In genomic region chr21:32477424-32477745, GRCh38 we compare ENCODE assay signal across 20 cellular contexts.
"Had no signal": no experiment of that assay in that cellular context is flagged by ENCODE, and none has a peak within 500 bp of the region (broad histone marks: within the 10 kb centered on the region; RNA-seq: fewer than 3 reads in every experiment).

No MANE protein-coding gene starts in this region.

- H3K27ac ChIP-seq: dorsolateral prefrontal cortex, gastrocnemius medialis, thoracic aorta, upper lobe of left lung had no signal

- ATAC-seq: activated CD4-positive, CD25-positive, alpha-beta regulatory T cell treated with anti-CD3 and anti-CD28 coated beads, Interleukin-2, amount 50 U/mL, for 24 hours; effector memory CD8-positive, alpha-beta T cell; gastrocnemius medialis; left cardiac atrium; mucosa of descending colon had no signal

- H3K27ac Mint-ChIP-seq: activated CD4-positive, alpha-beta T cell treated with anti-CD3 and anti-CD28 coated beads, Interleukin-2, amount 10 ng/mL, durations not matched to agents 7 days and 5 days; activated CD8-positive, alpha-beta T cell treated with anti-CD3 and anti-CD28 coated beads, Interleukin-2, amount 10 ng/mL, durations not matched to agents 7 days and 5 days; activated naive CD8-positive, alpha-beta T cell treated with anti-CD3 and anti-CD28 coated beads for 36 hours; activated T-helper 1 cell treated with anti-CD3 and anti-CD28 coated beads, Interleukin-12 subunit alpha, Interleukin-12 subunit beta, Interleukin-2, Interleukin-4 antibody, amounts not matched to agents 30 ng/mL and 10 ng/mL and 1 ng/mL, durations not matched to agents 14 hours and 24 hours and 36 hours; memory B cell; nephron progenitor cell; progenitor cell of endocrine pancreas had no signal

- H3K27me3 ChIP-seq: dorsolateral prefrontal cortex, esophagus muscularis mucosa, gastrocnemius medialis, upper lobe of left lung had no signal

- H3K36me3 Mint-ChIP-seq: memory B cell had no signal

- H3K4me1 ChIP-seq: gastrocnemius medialis had no signal

- H3K9me3 ChIP-seq: esophagus muscularis mucosa, gastrocnemius medialis, mucosa of descending colon, thoracic aorta, upper lobe of left lung had no signal

- H3K4me3 Mint-ChIP-seq: activated CD4-positive, alpha-beta T cell treated with anti-CD3 and anti-CD28 coated beads, Interleukin-2, amount 10 ng/mL, durations not matched to agents 7 days and 5 days; activated CD8-positive, alpha-beta T cell treated with anti-CD3 and anti-CD28 coated beads, Interleukin-2, amount 10 ng/mL, durations not matched to agents 7 days and 5 days; activated naive CD8-positive, alpha-beta T cell treated with anti-CD3 and anti-CD28 coated beads for 36 hours; activated T-helper 1 cell treated with anti-CD3 and anti-CD28 coated beads, Interleukin-12 subunit alpha, Interleukin-12 subunit beta, Interleukin-2, Interleukin-4 antibody, amounts not matched to agents 30 ng/mL and 10 ng/mL and 1 ng/mL, durations not matched to agents 14 hours and 24 hours and 36 hours; central memory CD8-positive, alpha-beta T cell; effector memory CD8-positive, alpha-beta T cell; memory B cell; nephron progenitor cell had no signal

- H3K4me3 ChIP-seq: dorsolateral prefrontal cortex, esophagus muscularis mucosa, gastrocnemius medialis, mucosa of descending colon, thoracic aorta, upper lobe of left lung had no signal

- H3K9me3 Mint-ChIP-seq: activated CD4-positive, alpha-beta T cell treated with anti-CD3 and anti-CD28 coated beads, Interleukin-2, amount 10 ng/mL, durations not matched to agents 7 days and 5 days; activated naive CD8-positive, alpha-beta T cell treated with anti-CD3 and anti-CD28 coated beads for 36 hours; activated T-helper 1 cell treated with anti-CD3 and anti-CD28 coated beads, Interleukin-12 subunit alpha, Interleukin-12 subunit beta, Interleukin-2, Interleukin-4 antibody, amounts not matched to agents 30 ng/mL and 10 ng/mL and 1 ng/mL, durations not matched to agents 14 hours and 24 hours and 36 hours; central memory CD8-positive, alpha-beta T cell; effector memory CD8-positive, alpha-beta T cell; nephron progenitor cell had no signal

- H3K27me3 Mint-ChIP-seq: activated CD4-positive, alpha-beta T cell treated with anti-CD3 and anti-CD28 coated beads, Interleukin-2, amount 10 ng/mL, durations not matched to agents 7 days and 5 days; activated naive CD8-positive, alpha-beta T cell treated with anti-CD3 and anti-CD28 coated beads for 36 hours; central memory CD8-positive, alpha-beta T cell; effector memory CD8-positive, alpha-beta T cell; progenitor cell of endocrine pancreas had no signal

- DNase-seq: activated CD4-positive, alpha-beta T cell treated with anti-CD3 and anti-CD28 coated beads, Interleukin-2, amount 10 ng/mL, durations not matched to agents 7 days and 5 days; activated CD8-positive, alpha-beta T cell treated with anti-CD3 and anti-CD28 coated beads, Interleukin-2, amount 10 ng/mL, durations not matched to agents 7 days and 5 days; activated naive CD4-positive, alpha-beta T cell treated with Interleukin-2 at 50 U/mL for 16 hours; activated naive CD8-positive, alpha-beta T cell treated with anti-CD3 and anti-CD28 coated beads for 36 hours; effector memory CD8-positive, alpha-beta T cell; gastrocnemius medialis; left cardiac atrium; mucosa of descending colon; nephron progenitor cell; stimulated activated CD4-positive, alpha-beta T cell treated with anti-CD3 and anti-CD28 coated beads, Interleukin-4, amount 100 ng/mL, for 1 hour; stimulated activated naive CD4-positive, alpha-beta T cell treated with Interleukin-2 at 50 U/mL for 16 hours; upper lobe of left lung had no signal

- H3K4me1 Mint-ChIP-seq: memory B cell, nephron progenitor cell had no signal
